Comparison of ENCODE assay signal across 8 cellular contexts in the genomic region with DNA sequence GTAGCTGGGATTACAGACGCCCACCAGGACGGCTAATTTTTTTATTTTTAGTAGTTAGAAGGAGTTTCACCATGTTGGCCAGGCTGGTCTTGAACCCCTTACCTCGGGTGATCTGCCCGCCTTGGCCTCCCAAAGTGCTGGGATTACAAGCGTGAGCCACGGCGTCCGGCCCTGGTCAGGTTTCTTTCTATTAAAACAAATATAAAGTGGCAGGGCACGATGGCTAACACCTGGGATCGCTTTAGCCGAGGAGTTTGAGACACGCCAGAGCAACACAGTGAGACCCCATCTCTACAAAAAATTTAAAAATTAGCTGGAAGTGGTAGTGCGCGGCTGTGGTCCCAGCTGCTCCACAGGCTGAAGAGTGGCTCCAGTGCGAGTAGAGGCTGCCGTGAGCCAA. TPM values are rescaled to one million over a fixed set of nuclear protein-coding genes. Genes with fewer than 3 reads are reported as not detected.
DNase-seq lines count a peak whose midpoint lies in the region; ATAC-seq and TF ChIP-seq lines count a peak whose summit lies in the region.

No MANE protein-coding gene starts in this region.

- H3K4me3 Mint-ChIP-seq in T-helper 2 cell treated with Interferon-gamma antibody and Interleukin-4, amounts not matched to agents 5 μg/mL and 100 μg/mL, for 36 hours = peak overlapping the region; percentile 10

- H3K36me3 ChIP-seq in brain microvascular endothelial cell (replicated peaks) (peaks cover 4% of the 10 kb centered on the region), mesodermal cell (ENCODE audit: control insufficient read depth, insufficient read depth, low read length) (peaks cover 16% of the 10 kb centered on the region), thyroid gland (no peaks in the 10 kb centered on the region)

- DNase-seq in T-helper 2 cell treated with Interferon-gamma antibody and Interleukin-4, amounts not matched to agents 5 μg/mL and 100 μg/mL, for 36 hours (ENCODE audit: low spot score) = no peak
- no peak for DNase-seq in T-helper 2 cell
- DNase-seq in brain microvascular endothelial cell = no peak
- no peak for DNase-seq in thyroid gland
- DNase-seq in A172 (ENCODE audit: low spot score) = no peak

- 88 to 93% methylated on average over 8 to 13 of the region's 16 CpGs for WGBS in mesodermal cell (ENCODE audit: insufficient coverage in 2 of 2), 2 experiments
- WGBS in thyroid gland, 2 donors = 73 to 74% methylated on average over 16 of the region's 16 CpGs

- in situ Hi-C loops in brain microvascular endothelial cell (cut with HindIII; ENCODE audit: low pct_ligation_motif_present, low sequenced_read_pairs) = no loop called here

- H3K4me3 ChIP-seq in brain microvascular endothelial cell (ENCODE audit: low read depth, low read length) (no peak overlapping the region), mesodermal cell (ENCODE audit: extremely low read depth, insufficient read depth, low read length, poor library complexity, severe bottlenecking) (no peak overlapping the region), thyroid gland (replicated peaks in 1 of 3) (no peak overlapping the region)

- TF ChIP-seq CTCF in brain microvascular endothelial cell (IDR thresholded peaks at IDR 0.05; ENCODE audit: low read depth, low read length, missing control alignments) (no peak), thyroid gland (IDR thresholded peaks at IDR 0.05) (no peak)

- H3K27me3 ChIP-seq in brain microvascular endothelial cell (replicated peaks) = no peaks in the 10 kb centered on the region
- H3K27me3 ChIP-seq in thyroid gland = no peaks in the 10 kb centered on the region

- peak overlapping the region; percentile 98 for H3K27ac ChIP-seq in brain microvascular endothelial cell
- H3K27ac ChIP-seq in mesodermal cell (ENCODE audit: low read depth, low read length, severe bottlenecking) = peak overlapping the region; percentile 95
- H3K27ac ChIP-seq in thyroid gland = peak overlapping the region; percentile 85 to 97 (median 92)

- H3K27ac Mint-ChIP-seq in T-helper 2 cell treated with Interferon-gamma antibody and Interleukin-4, amounts not matched to agents 5 μg/mL and 100 μg/mL, for 36 hours = no peak overlapping the region

- peaks cover 36% of the 10 kb centered on the region for H3K4me1 Mint-ChIP-seq in T-helper 2 cell treated with Interferon-gamma antibody and Interleukin-4, amounts not matched to agents 5 μg/mL and 100 μg/mL, for 36 hours (ENCODE audit: low read depth)

- ATAC-seq in GM19023 (IDR thresholded peaks at IDR 0.05; ENCODE audit: unreplicated experiment) (no peak), GM18868 (IDR thresholded peaks at IDR 0.05; ENCODE audit: unreplicated experiment) (no peak)

- no peaks in the 10 kb centered on the region for H3K9me3 Mint-ChIP-seq in T-helper 2 cell treated with Interferon-gamma antibody and Interleukin-4, amounts not matched to agents 5 μg/mL and 100 μg/mL, for 36 hours

- H3K9me3 ChIP-seq in mesodermal cell (ENCODE audit: control insufficient read depth, low read length) (no peaks in the 10 kb centered on the region), thyroid gland (no peaks in the 10 kb centered on the region)

- no peaks in the 10 kb centered on the region for H3K27me3 Mint-ChIP-seq in T-helper 2 cell treated with Interferon-gamma antibody and Interleukin-4, amounts not matched to agents 5 μg/mL and 100 μg/mL, for 36 hours (ENCODE audit: low read depth)

- peaks cover 9% of the 10 kb centered on the region for H3K36me3 Mint-ChIP-seq in T-helper 2 cell treated with Interferon-gamma antibody and Interleukin-4, amounts not matched to agents 5 μg/mL and 100 μg/mL, for 36 hours (ENCODE audit: low read depth)

- no peak for TF ChIP-seq POLR2A in thyroid gland (IDR thresholded peaks at IDR 0.05)

- H3K4me1 ChIP-seq in mesodermal cell (ENCODE audit: control insufficient read depth, insufficient read depth, low read length, poor library complexity, severe bottlenecking) (peaks cover 6% of the 10 kb centered on the region), thyroid gland (peaks cover 39 to 40% of the 10 kb centered on the region in 2 donors)

- intact Hi-C loops in thyroid gland (cut with DNase I) = loop anchor here (5.0 kb wide), 1 partner anchor 36 kb away; the partner anchor contains the start of gene PTOV1

RNA-seq across cellular contexts. Expression of gene MED25, which starts 1.5 kb away (rescaled TPM):
- 73.0 TPM for polyA plus RNA-seq in mesodermal cell (2013, experiment 1 of 2)
- 63.7 TPM for polyA plus RNA-seq in mesodermal cell (2013, experiment 2 of 2)
- 10 to 100 TPM; 42.6 to 50.2 (median 44.9) TPM for total RNA-seq in thyroid gland
- 28.6 and 34.8 TPM in 2 replicates for total RNA-seq in A172 (2014; rRNA removed; shearing (Covaris generic))

RNA-seq across cellular contexts. Expression of gene FUZ, which starts 3.5 kb away (rescaled TPM):
- 19.3 TPM for polyA plus RNA-seq in mesodermal cell (2013, experiment 1 of 2)
- polyA plus RNA-seq in mesodermal cell (2013, experiment 2 of 2) = 20.1 TPM
- 10 to 100 TPM; 20.1 to 40.1 (median 33.3) TPM for total RNA-seq in thyroid gland
- total RNA-seq in A172 (2014; rRNA removed; shearing (Covaris generic)) = 17.6 and 19.0 TPM in 2 replicates

RNA-seq across cellular contexts. Expression of gene PTOV1, which starts 34.3 kb away (rescaled TPM):
- 311 TPM for polyA plus RNA-seq in mesodermal cell (2013, experiment 1 of 2)
- polyA plus RNA-seq in mesodermal cell (2013, experiment 2 of 2) = 245 TPM
- total RNA-seq in thyroid gland = 100 to 1,000 TPM in 2 of 4 donors, 10 to 100 TPM in 2; 88.3 to 148 (median 98.9) TPM
- total RNA-seq in A172 (2014; rRNA removed; shearing (Covaris generic)) = 119 and 139 TPM in 2 replicates

RNA-seq across cellular contexts. Expression of gene AP2A1, which starts 49.8 kb away (rescaled TPM):
- 104 TPM for polyA plus RNA-seq in mesodermal cell (2013, experiment 1 of 2)
- polyA plus RNA-seq in mesodermal cell (2013, experiment 2 of 2) = 92.7 TPM
- total RNA-seq in thyroid gland = 10 to 100 TPM; 48.4 to 77.6 (median 66.9) TPM
- 116 and 130 TPM in 2 replicates for total RNA-seq in A172 (2014; rRNA removed; shearing (Covaris generic))

RNA-seq across cellular contexts. Expression of gene PNKP, which starts 50.8 kb away (rescaled TPM):
- polyA plus RNA-seq in mesodermal cell (2013, experiment 1 of 2) = 49.6 TPM
- 41.8 TPM for polyA plus RNA-seq in mesodermal cell (2013, experiment 2 of 2)
- 100 to 1,000 TPM in 1 of 4 donors, 10 to 100 TPM in 3; 54.6 to 124 (median 84.3) TPM for total RNA-seq in thyroid gland
- 50.7 and 63.0 TPM in 2 replicates for total RNA-seq in A172 (2014; rRNA removed; shearing (Covaris generic))
